8 cellular contexts compared by ENCODE assay signal in the genomic region with DNA sequence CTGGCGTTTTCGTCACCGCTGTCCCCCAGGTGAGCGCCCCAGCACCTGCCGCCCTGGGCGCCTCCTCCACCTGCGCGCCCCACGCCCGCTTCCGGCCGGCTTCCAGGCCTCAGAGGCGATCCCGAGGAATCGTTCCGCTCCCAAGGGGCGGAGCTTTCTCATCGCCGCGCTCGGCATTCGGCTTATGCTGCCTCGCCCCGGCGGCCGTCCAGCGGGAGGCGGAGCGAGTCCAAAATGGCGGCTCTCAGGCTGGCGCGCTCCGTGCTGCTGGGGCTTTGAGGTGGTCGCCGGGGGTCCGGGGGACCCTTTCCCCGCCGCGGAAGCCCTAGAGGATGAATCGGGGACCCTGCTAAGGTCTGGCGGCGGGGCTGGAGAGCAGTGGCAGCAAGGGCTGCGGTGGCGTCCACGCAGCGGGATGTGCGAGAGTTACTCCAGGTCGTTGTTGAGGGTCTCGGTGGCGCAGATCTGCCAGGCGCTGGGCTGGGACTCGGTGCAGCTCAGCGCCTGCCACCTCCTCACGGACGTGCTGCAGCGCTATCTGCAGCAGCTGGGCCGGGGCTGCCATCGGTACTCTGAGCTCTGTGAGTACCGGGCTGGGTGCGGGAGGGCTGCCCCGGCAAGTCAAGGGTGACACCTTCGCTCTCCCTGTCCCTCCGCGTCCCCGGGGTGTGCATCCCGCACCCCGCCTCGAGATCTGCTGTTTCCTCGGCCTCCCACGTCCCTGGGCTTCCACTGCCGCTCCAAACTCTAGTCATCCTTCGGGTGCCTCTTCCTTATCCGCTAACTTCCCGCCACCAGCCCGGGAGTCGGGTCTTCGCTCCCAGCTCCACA. TPM values are rescaled to one million over a fixed set of nuclear protein-coding genes. Genes with fewer than 3 reads are reported as not detected.
DNase-seq lines count a peak whose midpoint lies in the region; ATAC-seq and FAIRE-seq lines count a peak whose summit lies in the region.

Gene TAF3, plus strand, starts transcription at position 211 of the 831 bp plus-strand sequence. Its CDS starts 205 bp downstream, at position 416.

- H3K9ac ChIP-seq in BLaER1 = peak within 1 kb of the TSS; percentile 92

- peaks cover 5% of the 10 kb centered on the region for H3K36me3 Mint-ChIP-seq in activated CD4-positive, alpha-beta T cell treated with anti-CD3 and anti-CD28 coated beads, Interleukin-2, amount 10 ng/mL, durations not matched to agents 7 days and 5 days (ENCODE audit: low read depth)

- peaks cover 30% of the 10 kb centered on the region for H3K4me1 Mint-ChIP-seq in activated CD4-positive, alpha-beta T cell treated with anti-CD3 and anti-CD28 coated beads, Interleukin-2, amount 10 ng/mL, durations not matched to agents 7 days and 5 days

- peaks cover 30% of the 10 kb centered on the region for H4K20me1 ChIP-seq in BLaER1

- no peaks in the 10 kb centered on the region for H3K9me3 ChIP-seq in BLaER1

- H3K4me3 Mint-ChIP-seq in activated CD4-positive, alpha-beta T cell treated with anti-CD3 and anti-CD28 coated beads, Interleukin-2, amount 10 ng/mL, durations not matched to agents 7 days and 5 days = peak within 1 kb of the TSS; percentile 92

- H3K36me3 ChIP-seq in BLaER1 = peaks cover 25% of the 10 kb centered on the region

- H3K27me3 ChIP-seq in BLaER1 = no peaks in the 10 kb centered on the region

- H3K4me2 ChIP-seq in BLaER1 = peak within 1 kb of the TSS; percentile 87

- H3K4me1 ChIP-seq in BLaER1 = peaks cover 32% of the 10 kb centered on the region

- peak within 1 kb of the TSS; percentile 96 for H3K4me3 ChIP-seq in BLaER1

- FAIRE-seq in GM19239 (lab: Jason Lieb, UNC) = peak; percentile 90

- peak within 1 kb of the TSS; percentile 91 for H3K27ac Mint-ChIP-seq in activated CD4-positive, alpha-beta T cell treated with anti-CD3 and anti-CD28 coated beads, Interleukin-2, amount 10 ng/mL, durations not matched to agents 7 days and 5 days

- no peaks in the 10 kb centered on the region for H3K9me3 Mint-ChIP-seq in activated CD4-positive, alpha-beta T cell treated with anti-CD3 and anti-CD28 coated beads, Interleukin-2, amount 10 ng/mL, durations not matched to agents 7 days and 5 days

- DNase-seq in GM19239 (ENCODE audit: insufficient read length, low spot score) = peak; percentile 81
- DNase-seq in NCI-H510A treated with DMSO at 0.1 percent for 48 hours (lab: John Stamatoyannopoulos, UW) = peak; percentile 60
- peak; percentile 93 for DNase-seq in activated CD4-positive, alpha-beta T cell treated with anti-CD3 and anti-CD28 coated beads, Interleukin-2, amount 10 ng/mL, durations not matched to agents 7 days and 5 days
- peak; percentile 96 for DNase-seq in cortex of kidney (lab: John Stamatoyannopoulos, UW)
- DNase-seq in left lobe of liver (ENCODE audit: low spot score) = peak; percentile 94
- peak; percentile 92 for DNase-seq in stimulated activated CD4-positive, alpha-beta T cell treated with anti-CD3 and anti-CD28 coated beads, Interleukin-1b, Interleukin-23, amount 100 ng/mL, for 48 hours

- peaks cover 3% of the 10 kb centered on the region for H3K27me3 Mint-ChIP-seq in activated CD4-positive, alpha-beta T cell treated with anti-CD3 and anti-CD28 coated beads, Interleukin-2, amount 10 ng/mL, durations not matched to agents 7 days and 5 days

- POLR2A ChIA-PET in activated CD4-positive, alpha-beta T cell treated with anti-CD3 and anti-CD28 coated beads, Interleukin-2, amount 10 ng/mL, durations not matched to agents 7 days and 5 days (lab: Charles Lee) = interaction anchor here (0.7 to 0.9 kb wide), 3 partner anchors 30 to 450 kb away, joined by 3 to 13 read pairs (median 4); partner anchors contain the start of genes ATP5F1C and KIN

- CTCF ChIA-PET in activated CD4-positive, alpha-beta T cell treated with anti-CD3 and anti-CD28 coated beads, Interleukin-2, amount 10 ng/mL, durations not matched to agents 7 days and 5 days (lab: Charles Lee) = interaction anchor here (0.6 to 1.9 kb wide), 8 partner anchors 13 to 886 kb away, joined by 3 to 6 read pairs (median 4); partner anchors contain the start of genes ATP5F1C and KIN

- peak within 1 kb of the TSS; percentile 87 for H3K27ac ChIP-seq in BLaER1

- ATAC-seq in HG03439 (IDR thresholded peaks at IDR 0.05; ENCODE audit: unreplicated experiment) (peak; percentile 90), left lobe of liver (peak; percentile 97)

RNA-seq across cellular contexts. Expression of gene TAF3, which starts in this region (rescaled TPM):
- 10 to 100 TPM; 13.9 to 16.4 TPM for total RNA-seq in activated CD4-positive, alpha-beta T cell treated with anti-CD3 and anti-CD28 coated beads, Interleukin-2, amount 10 ng/mL, durations not matched to agents 7 days and 5 days
- total RNA-seq in left lobe of liver = 3.1 TPM

Comparison
In these comparisons a context has a peak if more than half of its experiments do, and no peak if none do; other contexts are left out.
1. Peak in every context shown above with its lines: DNase-seq, ATAC-seq, H3K4me3 ChIP-seq and H3K27ac ChIP-seq.